Comparison of ENCODE assay signal across 8 cellular contexts in the genomic region with DNA sequence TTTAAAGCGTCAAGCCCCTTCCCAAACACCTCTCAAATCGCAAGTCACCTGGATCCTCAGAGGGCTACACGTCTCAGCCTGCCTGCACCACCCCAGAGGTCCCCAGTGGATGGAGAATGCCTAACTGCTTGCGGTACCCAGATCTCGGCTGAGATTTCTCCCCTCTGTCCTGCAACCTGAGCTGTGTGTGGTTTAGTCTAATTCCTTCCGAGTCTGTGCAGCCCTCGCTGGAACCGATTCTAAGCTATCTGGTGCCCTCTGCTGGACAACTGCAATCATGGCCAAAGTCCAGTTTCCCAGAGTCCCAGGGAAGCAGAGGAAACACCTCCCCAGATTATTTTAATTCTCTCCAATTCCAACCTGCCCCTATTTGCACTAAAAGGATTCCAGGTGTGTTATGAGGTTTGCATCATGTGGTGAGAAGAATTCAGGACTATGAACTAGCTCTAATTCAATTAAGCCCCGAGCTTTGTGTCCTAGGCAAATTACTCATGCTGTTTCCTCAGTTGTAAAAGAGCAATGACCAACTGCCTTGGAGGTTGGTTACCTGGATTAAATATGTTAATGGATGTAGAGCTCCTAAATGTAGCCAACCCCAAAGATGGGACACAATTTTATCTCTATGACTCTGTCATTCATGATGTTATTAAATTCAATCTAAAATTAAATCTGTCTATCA.
DNase-seq lines count a peak whose midpoint lies in the region; ATAC-seq, FAIRE-seq and TF ChIP-seq lines count a peak whose summit lies in the region.

No MANE protein-coding gene starts in this region.

- H4K20me1 ChIP-seq in astrocyte (ENCODE audit: insufficient read depth, low read length), result no peaks in the 10 kb centered on the region

- no peaks in the 10 kb centered on the region for H3K36me3 ChIP-seq in astrocyte (ENCODE audit: insufficient read depth, low read length)

- peak; percentile 87 for DNase-seq in Daoy (ENCODE audit: low read depth)
- peak; percentile 74 for DNase-seq in H4 (ENCODE audit: low spot score)
- DNase-seq in NB4 (ENCODE audit: low read depth), result peak; percentile 62
- peak; percentile 15 to 42 (median 22) for DNase-seq in T-helper 17 cell
- peak; percentile 75 for DNase-seq in astrocyte (ENCODE audit: low read depth)
- peak in 48 of 51 donors; percentile 1 to 74 (median 32) for DNase-seq in hypothalamus (lab: John Stamatoyannopoulos, UW)
- peak; percentile 47 for DNase-seq in smooth muscle cell of the brain vasculature (ENCODE audit: low read depth, low spot score)
- no peak for DNase-seq in OCI-M2 (lab: John Stamatoyannopoulos, UW; ENCODE audit: unreplicated experiment)

- FAIRE-seq in astrocyte (lab: Jason Lieb, UNC), result peak; percentile 85

- TF ChIP-seq CTCF in NB4 (IDR thresholded peaks at IDR 0.05; ENCODE audit: low read depth, low read length) (peak; percentile 87), astrocyte (IDR thresholded peaks at IDR 0.05; ENCODE audit: insufficient read depth, low read depth, low read length) (peak; percentile 96)

- H3K9ac ChIP-seq in astrocyte (ENCODE audit: low read length), result peak overlapping the region; percentile 28

- no peak for TF ChIP-seq POLR2A in NB4 (IDR thresholded peaks at IDR 0.05; ENCODE audit: extremely low read depth, insufficient read length)

- H3K27me3 Mint-ChIP-seq in T-helper 17 cell (peaks cover 37% of the 10 kb centered on the region), astrocyte (ENCODE audit: low read depth, unreplicated experiment) (no peaks in the 10 kb centered on the region)

- no peaks in the 10 kb centered on the region for H3K79me2 ChIP-seq in astrocyte (ENCODE audit: insufficient read depth, low read length)

- H3K27ac ChIP-seq in astrocyte (ENCODE audit: low read depth, low read length), result no peak overlapping the region

- no peak overlapping the region for H3K4me2 ChIP-seq in astrocyte (ENCODE audit: low read length)

- peak overlapping the region; percentile 16 for H3K27ac Mint-ChIP-seq in T-helper 17 cell
- no peak overlapping the region for H3K27ac Mint-ChIP-seq in astrocyte (ENCODE audit: unreplicated experiment)

- H3K4me1 Mint-ChIP-seq in T-helper 17 cell (peaks cover 8% of the 10 kb centered on the region), astrocyte (ENCODE audit: low read depth, unreplicated experiment) (peaks cover 10% of the 10 kb centered on the region)

- peak overlapping the region; percentile 50 for H2AFZ ChIP-seq in astrocyte (ENCODE audit: low read depth, low read length)

- H3K4me3 ChIP-seq in NB4 (ENCODE audit: low read depth, low read length), result no peak overlapping the region
- no peak overlapping the region for H3K4me3 ChIP-seq in astrocyte (ENCODE audit: insufficient read depth, low read depth, low read length)

- peaks cover 20% of the 10 kb centered on the region for H3K4me1 ChIP-seq in astrocyte (ENCODE audit: insufficient read depth, low read length)

- ATAC-seq in T-helper 17 cell, result peak; percentile 73

- H3K36me3 Mint-ChIP-seq in T-helper 17 cell (ENCODE audit: low read depth) (no peaks in the 10 kb centered on the region), astrocyte (ENCODE audit: low read depth, unreplicated experiment) (no peaks in the 10 kb centered on the region)

- H3K9me3 ChIP-seq in T-helper 17 cell (ENCODE audit: control insufficient read depth, low read length, poor library complexity, severe bottlenecking) (no peaks in the 10 kb centered on the region), astrocyte (ENCODE audit: insufficient read depth, low read depth, low read length) (no peaks in the 10 kb centered on the region)

- no peaks in the 10 kb centered on the region for H3K27me3 ChIP-seq in astrocyte (ENCODE audit: insufficient read depth, low read length)

- H3K4me3 Mint-ChIP-seq in T-helper 17 cell, result no peak overlapping the region
- no peak overlapping the region for H3K4me3 Mint-ChIP-seq in astrocyte (ENCODE audit: unreplicated experiment)

- no peaks in the 10 kb centered on the region for H3K9me3 Mint-ChIP-seq in astrocyte (ENCODE audit: unreplicated experiment)
